ENCODE assay signal across 1 cellular context in genomic region chr16:84947996-84948854, GRCh38.
TF ChIP-seq lines count a peak whose summit lies in the region.

No MANE protein-coding gene starts in this region.

TF ChIP-seq in HepG2, 621 proteins besides CTCF, POLR2A, EP300 and RAD21 (continued from another document and continues in another):
- no peak for TF ChIP-seq ZNF20 (CRISPR knock-in tag; IDR thresholded peaks at IDR 0.05)
- no peak for TF ChIP-seq ZBTB26 (CRISPR knock-in tag; IDR thresholded peaks at IDR 0.05; ENCODE audit: borderline replicate concordance)
- no peak for TF ChIP-seq SRSF9 (IDR thresholded peaks at IDR 0.05; ENCODE audit: borderline replicate concordance, insufficient read depth, low read depth, low read length, poor library complexity, severe bottlenecking)
- TF ChIP-seq FOXO4 (CRISPR knock-in tag; conservative IDR thresholded peaks at IDR 0.05), result no peak
- peak; percentile 79 for TF ChIP-seq ZNF225 (CRISPR knock-in tag; IDR thresholded peaks at IDR 0.05)
- no peak for TF ChIP-seq SSRP1 (CRISPR knock-in tag; IDR thresholded peaks at IDR 0.05)
- no peak for TF ChIP-seq ZNF878 (CRISPR knock-in tag; IDR thresholded peaks at IDR 0.05)
- no peak for TF ChIP-seq PRMT3 (CRISPR knock-in tag; IDR thresholded peaks at IDR 0.05; ENCODE audit: borderline replicate concordance, low read depth)
- TF ChIP-seq NFYC (CRISPR knock-in tag; IDR thresholded peaks at IDR 0.05), result no peak
- 0 out of 2 replicates have a peak, but pooled peaks have one; percentile 27 for TF ChIP-seq MEIS2 (CRISPR knock-in tag; IDR thresholded peaks at IDR 0.05)
- TF ChIP-seq NR0B2 (CRISPR knock-in tag; IDR thresholded peaks at IDR 0.05), result peak; percentile 63; the same call in 1 of the 2 replicates
- TF ChIP-seq HOXD1 (CRISPR knock-in tag; IDR thresholded peaks at IDR 0.05), result no peak
- no peak for TF ChIP-seq SMYD3 (CRISPR knock-in tag; IDR thresholded peaks at IDR 0.05)
- TF ChIP-seq ZNF646 (CRISPR knock-in tag; IDR thresholded peaks at IDR 0.05), result no peak
- no peak for TF ChIP-seq SIX4 (CRISPR knock-in tag; IDR thresholded peaks at IDR 0.05)
- TF ChIP-seq NFRKB (IDR thresholded peaks at IDR 0.05), result no peak
- no peak for TF ChIP-seq TBL1XR1 (IDR thresholded peaks at IDR 0.05; ENCODE audit: borderline replicate concordance, low read length, partially characterized antibody)
- peak; percentile 41; the same call in 1 of the 2 replicates for TF ChIP-seq HDAC2 (CRISPR knock-in tag; IDR thresholded peaks at IDR 0.05)
- no peak for TF ChIP-seq ZNF251 (CRISPR knock-in tag; IDR thresholded peaks at IDR 0.05)
- no peak for TF ChIP-seq KDM1A (CRISPR knock-in tag; IDR thresholded peaks at IDR 0.05)
- TF ChIP-seq ZNF776 (CRISPR knock-in tag; IDR thresholded peaks at IDR 0.05), result peak; percentile 92
- TF ChIP-seq ZFP82 (CRISPR knock-in tag; IDR thresholded peaks at IDR 0.05; ENCODE audit: borderline replicate concordance), result no peak
- no peak for TF ChIP-seq JUND (CRISPR knock-in tag; IDR thresholded peaks at IDR 0.05)
- TF ChIP-seq KLF6 (CRISPR knock-in tag; IDR thresholded peaks at IDR 0.05), result no peak
- TF ChIP-seq GABPA (IDR thresholded peaks at IDR 0.05; ENCODE audit: low read depth, low read length), result no peak
- peak; percentile 67; the same call in 1 of the 2 replicates for TF ChIP-seq GABPA (CRISPR knock-in tag; IDR thresholded peaks at IDR 0.05; ENCODE audit: low read depth)
- no peak for TF ChIP-seq ATRX (CRISPR knock-in tag; IDR thresholded peaks at IDR 0.05; ENCODE audit: borderline replicate concordance)
- no peak for TF ChIP-seq ZNF18 (CRISPR knock-in tag; IDR thresholded peaks at IDR 0.05; ENCODE audit: insufficient replicate concordance)
- no peak for TF ChIP-seq FOXK2 (IDR thresholded peaks at IDR 0.05)
- 0 out of 2 replicates have a peak, but pooled peaks have one; percentile 70 for TF ChIP-seq ZNF333 (CRISPR knock-in tag; IDR thresholded peaks at IDR 0.05; ENCODE audit: borderline replicate concordance)
- peak; percentile 43; the same call in 1 of the 2 replicates for TF ChIP-seq BCL6 (CRISPR knock-in tag; IDR thresholded peaks at IDR 0.05)
- peak; percentile 57 for TF ChIP-seq GMEB1 (CRISPR knock-in tag; IDR thresholded peaks at IDR 0.05; ENCODE audit: borderline replicate concordance)
- 0 out of 2 replicates have a peak, but pooled peaks have one; percentile 17 for TF ChIP-seq ZHX1 (CRISPR knock-in tag; IDR thresholded peaks at IDR 0.05; ENCODE audit: low read depth)
- TF ChIP-seq ZNF780A (CRISPR knock-in tag; IDR thresholded peaks at IDR 0.05), result no peak
- no peak for TF ChIP-seq PHF20 (CRISPR knock-in tag; IDR thresholded peaks at IDR 0.05)
- TF ChIP-seq ATF4 (CRISPR knock-in tag; IDR thresholded peaks at IDR 0.05), result no peak
- no peak for TF ChIP-seq HCFC1 (IDR thresholded peaks at IDR 0.05; ENCODE audit: low read depth, low read length)
- no peak for TF ChIP-seq DRAP1 (CRISPR knock-in tag; IDR thresholded peaks at IDR 0.05)
- no peak for TF ChIP-seq ZSCAN29 (CRISPR knock-in tag; conservative IDR thresholded peaks at IDR 0.05)
- TF ChIP-seq ZNF17 (CRISPR knock-in tag; IDR thresholded peaks at IDR 0.05), result no peak
- 0 out of 2 replicates have a peak, but pooled peaks have one; percentile 32 for TF ChIP-seq ZNF276 (CRISPR knock-in tag; IDR thresholded peaks at IDR 0.05; ENCODE audit: low read depth)
